Comparison of ENCODE assay signal across 1 cellular context in genomic region chr10:80421369-80422220, GRCh38.
TF ChIP-seq lines count a peak whose summit lies in the region.

No MANE protein-coding gene starts in this region.

TF ChIP-seq in GM12878, 131 proteins besides CTCF, POLR2A, EP300 and RAD21:
- TF ChIP-seq BMI1 (IDR thresholded peaks at IDR 0.05; ENCODE audit: borderline replicate concordance) (no peak), POU2F2 (IDR thresholded peaks at IDR 0.05; ENCODE audit: borderline replicate concordance, low read depth, low read length) (peak; percentile 59; the same call in 1 of the 3 replicates), MEF2B (IDR thresholded peaks at IDR 0.05; ENCODE audit: partially characterized antibody, poor library complexity, severe bottlenecking) (no peak), SPI1 (IDR thresholded peaks at IDR 0.05; ENCODE audit: borderline replicate concordance, insufficient read depth, low read depth, low read length) (peak; percentile 44; the same call in 1 of the 2 replicates), JUNB (IDR thresholded peaks at IDR 0.05) (no peak), ZNF217 (IDR thresholded peaks at IDR 0.05) (no peak), TAF1 (IDR thresholded peaks at IDR 0.05; ENCODE audit: borderline replicate concordance, low read depth, low read length) (no peak), CHD4 (IDR thresholded peaks at IDR 0.05) (no peak), RUNX3 (IDR thresholded peaks at IDR 0.05; ENCODE audit: low read length) (peak; percentile 39), ATF2 (IDR thresholded peaks at IDR 0.05; ENCODE audit: low read length) (0 out of 2 replicates have a peak, but pooled peaks have one; percentile 36), STAT3 (IDR thresholded peaks at IDR 0.05; ENCODE audit: low read depth, low read length) (no peak), SMAD1 (IDR thresholded peaks at IDR 0.05; ENCODE audit: low read depth, partially characterized antibody) (no peak), SP1 (IDR thresholded peaks at IDR 0.05; ENCODE audit: low read depth, low read length) (no peak), STAT1 (conservative IDR thresholded peaks at IDR 0.05) (no peak), POLR2AphosphoS5 (IDR thresholded peaks at IDR 0.05; ENCODE audit: low read length) (no peak), MAX (IDR thresholded peaks at IDR 0.05; ENCODE audit: low read depth, low read length) (no peak), TCF3 (IDR thresholded peaks at IDR 0.05; ENCODE audit: borderline replicate concordance, insufficient read depth, low read depth, low read length) (no peak), MEF2A (IDR thresholded peaks at IDR 0.05; ENCODE audit: insufficient read depth, low read depth, low read length) (0 out of 2 replicates have a peak, but pooled peaks have one; percentile 43), BCL3 (IDR thresholded peaks at IDR 0.05; ENCODE audit: borderline replicate concordance, insufficient read depth, low read depth, low read length, poor library complexity, severe bottlenecking) (no peak), LARP7 (IDR thresholded peaks at IDR 0.05) (no peak), SKIL (IDR thresholded peaks at IDR 0.05; ENCODE audit: low read depth, poor library complexity, severe bottlenecking) (no peak)
TF ChIP-seq in GM12878: peak in this region for 5.
